Comparison of ENCODE assay signal across 2 cellular contexts in the genomic region with DNA sequence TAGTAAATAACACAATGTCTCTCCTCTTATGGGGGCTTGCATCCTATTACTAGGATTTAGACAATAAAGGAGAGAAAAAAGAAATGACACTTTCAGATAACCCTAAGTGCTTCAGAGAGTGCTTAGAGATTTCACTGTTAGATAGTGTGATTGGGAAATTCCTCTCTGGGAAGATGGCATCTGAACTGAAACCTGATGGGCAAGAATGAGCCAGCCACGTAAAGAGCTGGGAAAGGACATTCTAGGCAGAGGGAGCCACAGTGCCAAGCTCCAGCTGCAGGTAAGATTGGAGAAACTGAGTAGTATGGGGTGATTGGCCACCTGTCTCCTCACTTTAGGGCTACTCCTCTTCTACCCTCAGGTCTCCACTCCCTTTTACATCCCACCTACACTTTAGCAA.
A peak's percentile ranks its signal among the peaks of the same experiment; 100 is the strongest.
TF ChIP-seq lines count a peak whose summit lies in the region.

No MANE protein-coding gene starts in this region.

TF ChIP-seq in liver, 16 proteins besides CTCF, POLR2A, EP300 and RAD21:
- TF ChIP-seq RXRA (IDR thresholded peaks at IDR 0.05): peak in 1 of 2 donors; percentile 24
- TF ChIP-seq HNF4A (conservative IDR thresholded peaks at IDR 0.05): peak in 1 of 2 donors; percentile 32
- TF ChIP-seq SP1 (IDR thresholded peaks at IDR 0.05): no peak
TF ChIP-seq in liver: peak in this region for 2.

TF ChIP-seq in HepG2, 621 proteins besides CTCF, POLR2A, EP300 and RAD21:
- TF ChIP-seq ZNF260 (CRISPR knock-in tag; IDR thresholded peaks at IDR 0.05; ENCODE audit: borderline replicate concordance, low read depth) (no peak), ATF7 (IDR thresholded peaks at IDR 0.05) (no peak), ATF7 (CRISPR knock-in tag; IDR thresholded peaks at IDR 0.05) (no peak), SNAPC4 (CRISPR knock-in tag; IDR thresholded peaks at IDR 0.05) (no peak)
